In genomic region chr4:169723207-169723606, GRCh38 we compare ENCODE assay signal across 12 cellular contexts. TPM values are rescaled to one million over a fixed set of nuclear protein-coding genes. Genes with fewer than 3 reads are reported as not detected.
DNase-seq lines count a peak whose midpoint lies in the region; ATAC-seq and TF ChIP-seq lines count a peak whose summit lies in the region.
"Had no signal": no experiment of that assay in that cellular context is flagged by ENCODE, and none has a peak within 500 bp of the region (broad histone marks: within the 10 kb centered on the region; RNA-seq: fewer than 3 reads in every experiment).

No MANE protein-coding gene starts in this region.

- BruUV-seq in MCF 10A (replicated peaks; lab: Mats Ljungman, UMichigan) (no TSS peak), Panc1 (replicated peaks; lab: Mats Ljungman, UMichigan) (no TSS peak)

- no peak for ATAC-seq in Panc1

- H3K9me3 ChIP-seq in breast epithelium: no peaks in the 10 kb centered on the region
- no peaks in the 10 kb centered on the region for H3K9me3 ChIP-seq in Panc1 (ENCODE audit: control insufficient read depth, insufficient read depth, low read depth, low read length)
- H3K9me3 ChIP-seq in ovary: no peaks in the 10 kb centered on the region

- no peak overlapping the region for H3K4me3 ChIP-seq in breast epithelium
- H3K4me3 ChIP-seq in Panc1 (ENCODE audit: low read depth in 2 of 2, low read length in 2 of 2): no peak overlapping the region
- H3K4me3 ChIP-seq in fibroblast of mammary gland (ENCODE audit: control insufficient read depth, low read depth, low read length): no peak overlapping the region
- H3K4me3 ChIP-seq in ovary: no peak overlapping the region

- TF ChIP-seq POLR2A in breast epithelium (IDR thresholded peaks at IDR 0.05): no peak
- no peak for TF ChIP-seq POLR2A in ovary (IDR thresholded peaks at IDR 0.05)

- intact Hi-C loops in MCF 10A (cut with micrococcal nuclease): loop anchor here (5.0 kb wide), 1 partner anchor 111 kb away; the partner anchor contains the start of gene NEK1
- intact Hi-C loops in breast epithelium (cut with DNase I; ENCODE audit: low total_unique reads): no loop called here
- intact Hi-C loops in Panc1 (cut with micrococcal nuclease; ENCODE audit: unreplicated experiment): loop anchor here (2.0 kb wide), 1 partner anchor 110 kb away; the partner anchor contains the start of gene NEK1
- intact Hi-C loops in ovary (cut with DNase I): no loop called here

- no peak for TF ChIP-seq CTCF in MCF 10A (IDR thresholded peaks at IDR 0.05; ENCODE audit: unreplicated experiment)
- no peak for TF ChIP-seq CTCF in breast epithelium (IDR thresholded peaks at IDR 0.05)
- TF ChIP-seq CTCF in Panc1 (IDR thresholded peaks at IDR 0.05): peak; percentile 41; the same call in 1 of the 2 replicates
- TF ChIP-seq CTCF in fibroblast of mammary gland (conservative IDR thresholded peaks at IDR 0.05; ENCODE audit: control insufficient read depth, insufficient read depth, low read depth, low read length): peak; percentile 14
- TF ChIP-seq CTCF in ovary (IDR thresholded peaks at IDR 0.05): no peak

- no peak overlapping the region for H3K4me3 Mint-ChIP-seq in MCF 10A (ENCODE audit: unreplicated experiment)
- H3K4me3 Mint-ChIP-seq: CD4-positive, alpha-beta T cell; stimulated activated naive CD8-positive, alpha-beta T cell treated with anti-CD3 and anti-CD28 coated beads, Interleukin-15, Interleukin-2, amounts not matched to agents 100 ng/mL and 50 ng/mL, for 24 hours had no signal

- no peaks in the 10 kb centered on the region for H3K4me1 ChIP-seq in breast epithelium
- H3K4me1 ChIP-seq in Panc1 (ENCODE audit: control insufficient read depth, insufficient read depth, low read length): no peaks in the 10 kb centered on the region
- H3K4me1 ChIP-seq in ovary (ENCODE audit: insufficient read depth): no peaks in the 10 kb centered on the region

- H3K4me1 Mint-ChIP-seq in MCF 10A (ENCODE audit: insufficient read depth, unreplicated experiment): no peaks in the 10 kb centered on the region

- in situ Hi-C loops in Panc1 (cut with HindIII; ENCODE audit: low pct_unique_long_range_greater_than_20kb, low sequenced_read_pairs): no loop called here

- DNase-seq in MCF 10A (ENCODE audit: unreplicated experiment) (peak; percentile 11), breast epithelium (ENCODE audit: low spot score in 2 of 2) (no peak), Panc1 (ENCODE audit: low read depth, low spot score) (no peak), fibroblast of mammary gland (ENCODE audit: low read depth) (peak; percentile 28), HuH-7.5 (ENCODE audit: low spot score) (no peak), NCI-H510A treated with DMSO at 0.1 percent for 48 hours (lab: John Stamatoyannopoulos, UW) (no peak), NOMO-1 treated with DMSO at 0.1 percent for 48 hours (lab: John Stamatoyannopoulos, UW; ENCODE audit: unreplicated experiment) (no peak), ovary (no peak)
- DNase-seq: effector CD8-positive, alpha-beta T cell; left ventricle myocardium superior had no signal

- peaks cover 23% of the 10 kb centered on the region for H3K36me3 Mint-ChIP-seq in MCF 10A (ENCODE audit: insufficient read depth, unreplicated experiment)

- no peaks in the 10 kb centered on the region for H3K27me3 Mint-ChIP-seq in MCF 10A (ENCODE audit: insufficient read depth, unreplicated experiment)
- H3K27me3 Mint-ChIP-seq: CD4-positive, alpha-beta T cell; stimulated activated naive CD8-positive, alpha-beta T cell treated with anti-CD3 and anti-CD28 coated beads, Interleukin-15, Interleukin-2, amounts not matched to agents 100 ng/mL and 50 ng/mL, for 24 hours had no signal

- no peak overlapping the region for H3K27ac Mint-ChIP-seq in MCF 10A (ENCODE audit: low read depth, unreplicated experiment)
- H3K27ac Mint-ChIP-seq: CD4-positive, alpha-beta T cell; stimulated activated naive CD8-positive, alpha-beta T cell treated with anti-CD3 and anti-CD28 coated beads, Interleukin-15, Interleukin-2, amounts not matched to agents 100 ng/mL and 50 ng/mL, for 24 hours had no signal

- no peak for TF ChIP-seq EP300 in ovary (IDR thresholded peaks at IDR 0.05)

- no peak overlapping the region for H3K27ac ChIP-seq in breast epithelium
- no peak overlapping the region for H3K27ac ChIP-seq in Panc1 (ENCODE audit: low read length)
- H3K27ac ChIP-seq in ovary: no peak overlapping the region

- H3K36me3 ChIP-seq in breast epithelium: no peaks in the 10 kb centered on the region
- no peaks in the 10 kb centered on the region for H3K36me3 ChIP-seq in Panc1 (ENCODE audit: control insufficient read depth, insufficient read depth, low read length)
- H3K36me3 ChIP-seq in ovary: no peaks in the 10 kb centered on the region

- H3K27me3 ChIP-seq in breast epithelium: no peaks in the 10 kb centered on the region
- no peaks in the 10 kb centered on the region for H3K27me3 ChIP-seq in Panc1 (ENCODE audit: control insufficient read depth, insufficient read depth, low read length)
- H3K27me3 ChIP-seq in ovary: no peaks in the 10 kb centered on the region

- POLR2A ChIA-PET in MCF 10A (lab: Yijun Ruan, JAX) (no interaction called here), Panc1 (lab: Charles Lee) (no interaction called here)

- CTCF ChIA-PET in MCF 10A (lab: Yijun Ruan, JAX): interaction anchor here (1.3 to 1.7 kb wide), 2 partner anchors 10 to 69 kb away, joined by 4 to 5 read pairs; no protein-coding TSS in a partner anchor
- CTCF ChIA-PET in Panc1 (lab: Charles Lee): interaction anchor here (0.6 kb wide), 1 partner anchor 285 kb away, joined by 3 read pairs; no protein-coding TSS in a partner anchor

- 84 to 88% (median 86%) methylated on average over 6 of the region's 6 CpGs for WGBS in ovary, 3 donors

- H3K9me3 Mint-ChIP-seq in MCF 10A (ENCODE audit: unreplicated experiment): no peaks in the 10 kb centered on the region
- H3K9me3 Mint-ChIP-seq: CD4-positive, alpha-beta T cell; stimulated activated naive CD8-positive, alpha-beta T cell treated with anti-CD3 and anti-CD28 coated beads, Interleukin-15, Interleukin-2, amounts not matched to agents 100 ng/mL and 50 ng/mL, for 24 hours had no signal

RNA-seq across cellular contexts. Expression of gene HPF1, which starts 34.5 kb away (rescaled TPM):
- total RNA-seq in MCF 10A (2022) (15.6 and 17.4 TPM in 2 replicates), breast epithelium (10 to 100 TPM; 20.0 to 28.1 (median 27.5) TPM), Panc1 (2021; ENCODE audit: unreplicated experiment) (21.4 TPM), ovary (10 to 100 TPM; 21.3 to 29.1 (median 23.3) TPM)
- polyA plus RNA-seq in Panc1 (2012; ENCODE audit: insufficient read length): 7.5 TPM
- polyA plus RNA-seq in ovary: 10 to 100 TPM; 26.7 to 28.7 TPM

Comparison
In these comparisons a context has a peak if more than half of its experiments do, and no peak if none do; other contexts are left out.
1. DNase-seq: peak in MCF 10A (single experiment) and fibroblast of mammary gland (single experiment); none in breast epithelium (0 of 2), Panc1 (single experiment), HuH-7.5 (single experiment), NCI-H510A treated with DMSO at 0.1 percent for 48 hours (single experiment), NOMO-1 treated with DMSO at 0.1 percent for 48 hours (single experiment) and ovary (0 of 5).
2. intact Hi-C loops: an anchor here in MCF 10A (5.0 kb wide) and Panc1 (2.0 kb wide); none called in breast epithelium and ovary.
3. CTCF ChIP-seq: peak in Panc1 (single experiment) and fibroblast of mammary gland (single experiment); none in MCF 10A (single experiment), breast epithelium (0 of 3) and ovary (0 of 3).